1 cellular context compared by ENCODE assay signal in genomic region chr12:57048423-57048822, GRCh38.
TF ChIP-seq lines count a peak whose summit lies in the region.

No MANE protein-coding gene starts in this region.

TF ChIP-seq in HepG2, 621 proteins besides CTCF, POLR2A, EP300 and RAD21:
- no peak for TF ChIP-seq TARDBP (CRISPR knock-in tag; IDR thresholded peaks at IDR 0.05)
